Comparison of ENCODE assay signal across 25 cellular contexts in the genomic region with DNA sequence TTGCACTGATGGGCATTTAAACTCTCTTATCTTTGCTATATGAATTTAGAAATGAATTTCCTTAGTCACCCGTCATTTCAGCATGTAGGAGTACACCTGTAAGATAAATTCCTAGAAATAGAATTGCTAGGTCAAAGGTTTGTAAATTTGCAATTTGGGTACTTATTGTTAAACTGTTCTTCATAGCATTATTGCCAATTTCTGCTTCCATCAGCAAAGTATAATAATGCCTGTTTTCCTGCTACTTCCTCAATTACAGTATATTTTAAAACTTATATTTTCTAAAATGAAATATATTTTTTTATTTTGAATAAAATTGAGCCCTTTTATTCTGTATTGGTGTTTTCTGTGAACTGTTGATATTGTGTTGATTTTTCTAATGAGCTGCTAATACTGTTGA. TPM values are rescaled to one million over a fixed set of nuclear protein-coding genes. Genes with fewer than 3 reads are reported as not detected.
DNase-seq lines count a peak whose midpoint lies in the region; ATAC-seq, FAIRE-seq and TF ChIP-seq lines count a peak whose summit lies in the region.
"Had no signal": no experiment of that assay in that cellular context is flagged by ENCODE, and none has a peak within 500 bp of the region (broad histone marks: within the 10 kb centered on the region; RNA-seq: fewer than 3 reads in every experiment).

No MANE protein-coding gene starts in this region.

- H3K4me3 ChIP-seq in HepG2 (replicated peaks in 1 of 3; ENCODE audit: insufficient read depth in 1 of 3, low read depth in 2 of 3, low read length in 3 of 3) (no peak overlapping the region), right lobe of liver (no peak overlapping the region), K562 (no peak overlapping the region)
- H3K4me3 ChIP-seq: BLaER1 had no signal

- no peak for TF ChIP-seq EP300 in HepG2 (IDR thresholded peaks at IDR 0.05; ENCODE audit: low read depth in 2 of 2, low read length in 2 of 2)
- no peak for TF ChIP-seq EP300 in HepG2 (CRISPR knock-in tag; IDR thresholded peaks at IDR 0.05; ENCODE audit: borderline replicate concordance)
- TF ChIP-seq EP300 in K562 (IDR thresholded peaks at IDR 0.05; ENCODE audit: low read length), result no peak

- H2AFZ ChIP-seq in HepG2 (ENCODE audit: low read length) (no peak overlapping the region), K562 (ENCODE audit: low read depth, low read length) (no peak overlapping the region)

- H3K27me3 ChIP-seq in HepG2 (ENCODE audit: control insufficient read depth in 1 of 2, insufficient read depth in 2 of 2, low read length in 2 of 2), result no peaks in the 10 kb centered on the region; a peak in 2 of 5 replicates
- no peaks in the 10 kb centered on the region for H3K27me3 ChIP-seq in right lobe of liver
- no peaks in the 10 kb centered on the region for H3K27me3 ChIP-seq in K562 (ENCODE audit: control insufficient read depth in 2 of 2, insufficient read depth in 2 of 2, low read length in 2 of 2)
- H3K27me3 ChIP-seq: BE2C, BLaER1 had no signal

- H3K4me1 ChIP-seq in HepG2 (ENCODE audit: insufficient read depth, low read length) (peaks cover 25% of the 10 kb centered on the region), right lobe of liver (peaks cover 0 to 6% (median 0%) of the 10 kb centered on the region in 4 donors), K562 (replicated peaks in 1 of 2; ENCODE audit: control insufficient read depth in 2 of 2, insufficient read depth in 2 of 2, low read length in 2 of 2) (peaks cover 0 to 7% of the 10 kb centered on the region in 2 experiments; a peak in 2 of 5 replicates)
- H3K4me1 ChIP-seq: BE2C had no signal

- no peak for ATAC-seq in HepG2
- no peak for ATAC-seq in right lobe of liver
- ATAC-seq in K562, result no peak
- ATAC-seq in HG03196 (IDR thresholded peaks at IDR 0.05; ENCODE audit: unreplicated experiment), result no peak

- DNase-seq in HepG2 (ENCODE audit: low spot score) (no peak), right lobe of liver (no peak), K562 (ENCODE audit: extremely low read depth in 1 of 4, low spot score in 3 of 4) (no peak), NCI-H146 (lab: John Stamatoyannopoulos, UW) (no peak)
- DNase-seq: ACHN; BE2C; C1 segment of cervical spinal cord; CD4-positive, alpha-beta memory T cell; CD4-positive, CD25-positive, alpha-beta regulatory T cell; CD8-positive, alpha-beta memory T cell; COR-L47; DMS 273 treated with DMSO at 0.1 percent for 48 hours; DMS153; DMS53; DMS79; DND-41; EL; GDM1 had no signal

- 47% methylated on average over 1 of the region's 1 CpG for WGBS in HepG2 (ENCODE audit: low lambda C conversion rate)
- 79% methylated on average over 1 of the region's 1 CpG for WGBS in right lobe of liver (ENCODE audit: insufficient coverage, low coverage, low lambda C conversion rate, missing lambda C conversion rate)
- WGBS in K562 (ENCODE audit: insufficient coverage, low coverage, missing lambda C conversion rate), result 77% methylated on average over 1 of the region's 1 CpG

- in situ Hi-C loops in HepG2 (cut with HindIII; ENCODE audit: extremely low pct_ligation_motif_present, low pct_unique_long_range_greater_than_20kb) (no loop called here), K562 (cut with MboI) (no loop called here)

- H3K4me2 ChIP-seq in HepG2 (ENCODE audit: low read depth, low read length) (no peak overlapping the region), K562 (ENCODE audit: insufficient read depth, low read length) (no peak overlapping the region)
- H3K4me2 ChIP-seq: BLaER1 had no signal

- no peaks in the 10 kb centered on the region for H3K9me1 ChIP-seq in K562 (ENCODE audit: control insufficient read depth, insufficient read depth, low read length)

- H3K9me3 ChIP-seq in HepG2 (ENCODE audit: low read length), result peaks cover 9% of the 10 kb centered on the region
- H3K9me3 ChIP-seq in right lobe of liver, result no peaks in the 10 kb centered on the region
- peaks cover 16% of the 10 kb centered on the region for H3K9me3 ChIP-seq in K562 (replicated peaks; ENCODE audit: control insufficient read depth, insufficient read depth, low read depth, low read length)
- H3K9me3 ChIP-seq: BE2C had no signal

- CTCF ChIA-PET in HepG2 (lab: Yijun Ruan, JAX; ENCODE audit: low intra/inter-chr PET ratio, low total read pairs) (no interaction called here), K562 (lab: Yijun Ruan, JAX; ENCODE audit: low intra/inter-chr PET ratio) (no interaction called here)

- no peaks in the 10 kb centered on the region for H3K36me3 ChIP-seq in HepG2 (replicated peaks in 1 of 2; ENCODE audit: control insufficient read depth in 1 of 2, insufficient read depth in 2 of 2, low read length in 2 of 2)
- H3K36me3 ChIP-seq in right lobe of liver, result no peaks in the 10 kb centered on the region
- no peaks in the 10 kb centered on the region for H3K36me3 ChIP-seq in K562 (ENCODE audit: control insufficient read depth, insufficient read depth, low read length)
- H3K36me3 ChIP-seq: BE2C, BLaER1 had no signal

- intact Hi-C loops in HepG2 (cut with micrococcal nuclease; ENCODE audit: unreplicated experiment) (no loop called here), right lobe of liver (cut with DNase I) (no loop called here), K562 (cut with micrococcal nuclease) (loop anchor here (5.0 kb wide), 2 partner anchors 32 to 52 kb away; no protein-coding TSS in a partner anchor)

- BruUV-seq in HepG2 (replicated peaks; lab: Mats Ljungman, UMichigan) (no TSS peak), K562 (replicated peaks; lab: Mats Ljungman, UMichigan) (no TSS peak)

- H4K20me1 ChIP-seq in HepG2 (ENCODE audit: insufficient read depth, low read length) (no peaks in the 10 kb centered on the region), K562 (replicated peaks; ENCODE audit: control insufficient read depth, insufficient read depth, low read length) (no peaks in the 10 kb centered on the region)
- H4K20me1 ChIP-seq: BLaER1 had no signal

- TF ChIP-seq RAD21 in HepG2 (CRISPR knock-in tag; IDR thresholded peaks at IDR 0.05) (no peak), K562 (CRISPR knock-in tag; conservative IDR thresholded peaks at IDR 0.05 in 1 of 2, IDR thresholded peaks at IDR 0.05 in 1 of 2) (no peak)

- POLR2A ChIA-PET in HepG2 (lab: Yijun Ruan, JAX) (no interaction called here), K562 (lab: Yijun Ruan, JAX) (no interaction called here)

- FAIRE-seq in HepG2 (lab: Jason Lieb, UNC) (no peak), K562 (lab: Jason Lieb, UNC) (no peak)
- FAIRE-seq: GM12891, GM19239 had no signal

- TF ChIP-seq CTCF in HepG2 (CRISPR knock-in tag; IDR thresholded peaks at IDR 0.05) (no peak), right lobe of liver (IDR thresholded peaks at IDR 0.05) (no peak), K562 (IDR thresholded peaks at IDR 0.05 in 2 of 3, conservative IDR thresholded peaks at IDR 0.05 in 1 of 3; ENCODE audit: insufficient read depth in 2 of 3, low read depth in 1 of 3, low read length in 3 of 3) (no peak)

- H3K27ac ChIP-seq in HepG2 (ENCODE audit: extremely low read length, insufficient read depth, low read length) (no peak overlapping the region), right lobe of liver (no peak overlapping the region), K562 (ENCODE audit: extremely low read depth, low read depth, low read length) (no peak overlapping the region)
- H3K27ac ChIP-seq: 22Rv1, BLaER1 had no signal

- peaks cover 8% of the 10 kb centered on the region for H3K79me2 ChIP-seq in HepG2 (ENCODE audit: insufficient read depth, low read length)
- peaks cover 22% of the 10 kb centered on the region for H3K79me2 ChIP-seq in K562 (ENCODE audit: control insufficient read depth, insufficient read depth, low read length)

- TF ChIP-seq POLR2A in HepG2 (IDR thresholded peaks at IDR 0.05; ENCODE audit: insufficient read depth in 1 of 2, low read depth in 2 of 2, low read length in 2 of 2) (no peak), right lobe of liver (IDR thresholded peaks at IDR 0.05) (no peak), K562 (conservative IDR thresholded peaks at IDR 0.05) (no peak)

- H3K9ac ChIP-seq in HepG2 (ENCODE audit: insufficient read depth, low read depth, low read length) (no peak overlapping the region), K562 (ENCODE audit: insufficient read depth in 1 of 2, low read depth in 2 of 2, low read length in 2 of 2) (no peak overlapping the region)
- H3K9ac ChIP-seq: BLaER1 had no signal

RNA-seq across cellular contexts. Expression of a gene that starts 16.3 kb away (rescaled TPM):
- total RNA-seq in HepG2 (2016; rRNA removed; fragmentation: Illumina TruSeq; extraction: Trizol), result not detected in 2 replicates
- total RNA-seq in HepG2 (2016; cell fraction: cytosol; rRNA removed; fragmentation: Illumina TruSeq; extraction: Trizol; ENCODE audit: low read depth), result not detected in 2 replicates
- not detected in 2 replicates for total RNA-seq in HepG2 (2016; cell fraction: insoluble cytoplasmic fraction; rRNA removed; fragmentation: Illumina TruSeq; extraction: Trizol)
- total RNA-seq in HepG2 (2016; cell fraction: membrane; rRNA removed; fragmentation: Illumina TruSeq; extraction: Trizol), result not detected in 2 replicates
- total RNA-seq in HepG2 (2016; cell fraction: nucleus; rRNA removed; fragmentation: Illumina TruSeq; extraction: Trizol), result 0.09 TPM in 1 of 2 replicates, not detected in the other
- not detected in 2 replicates for polyA plus RNA-seq in HepG2 (2011; rRNA removed)
- polyA plus RNA-seq in HepG2 (2011; cell fraction: cytosol; rRNA removed), result not detected in 2 replicates
- polyA plus RNA-seq in HepG2 (2011; cell fraction: nucleus; rRNA removed), result 0.03 TPM in 1 of 2 replicates, not detected in the other
- polyA plus RNA-seq in HepG2 (2012), result not detected in 2 replicates
- not detected in 2 replicates for polyA plus RNA-seq in HepG2 (2016; cell fraction: cytosol; fragmentation: Illumina TruSeq; extraction: Trizol; ENCODE audit: low read depth)
- polyA plus RNA-seq in HepG2 (2016; cell fraction: insoluble cytoplasmic fraction; fragmentation: Illumina TruSeq; extraction: Trizol; ENCODE audit: low read depth), result not detected in 2 replicates
- polyA plus RNA-seq in HepG2 (2016; cell fraction: membrane; fragmentation: Illumina TruSeq; extraction: Trizol; ENCODE audit: low read depth), result not detected in 2 replicates
- polyA plus RNA-seq in HepG2 (2016; cell fraction: nucleus; fragmentation: Illumina TruSeq; extraction: Trizol; ENCODE audit: insufficient read depth, low read depth), result not detected in 2 replicates
- polyA minus RNA-seq in HepG2 (2011; rRNA and poly(A)+ RNA removed; ENCODE audit: low replicate concordance), result 0.02 and 0.23 TPM in 2 replicates
- polyA minus RNA-seq in HepG2 (2011; cell fraction: cytosol; rRNA and poly(A)+ RNA removed), result not detected in 2 replicates
- polyA minus RNA-seq in HepG2 (2011; cell fraction: nucleus; rRNA and poly(A)+ RNA removed), result 0.37 TPM in 1 of 2 replicates, not detected in the other
- under 1 TPM in 5 of 6 experiments, not detected in 1; 0.07 to 0.19 (median 0.17) TPM for total RNA-seq in right lobe of liver
- 13.3 and 24.4 TPM in 2 replicates for total RNA-seq in K562 (2011; cell fraction: chromatin; rRNA removed; ENCODE audit: low replicate concordance)
- 6.2 and 7.6 TPM in 2 replicates for total RNA-seq in K562 (2011; cell fraction: nucleolus; rRNA removed)
- total RNA-seq in K562 (2011; cell fraction: nucleoplasm; rRNA removed), result 10.5 and 17.4 TPM in 2 replicates
- 3.0 and 3.3 TPM in 2 replicates for total RNA-seq in K562 (2014; rRNA removed)
- total RNA-seq in K562 (2014; rRNA removed; fragmentation: Illumina TruSeq; extraction: Trizol), result 2.9 and 3.4 TPM in 2 replicates
- 3.0 TPM in 2 replicates for total RNA-seq in K562 (2015; rRNA removed; fragmentation: Illumina TruSeq; extraction: Trizol)
- total RNA-seq in K562 (2021), result 2.1 and 3.2 TPM in 2 replicates
- polyA plus RNA-seq in K562 (2011; rRNA removed), result 4.1 and 4.9 TPM in 2 replicates
- polyA plus RNA-seq in K562 (2011; cell fraction: cytosol; rRNA removed), result 0.98 and 1.7 TPM in 2 replicates
- 10.3 and 11.7 TPM in 2 replicates for polyA plus RNA-seq in K562 (2011; cell fraction: nucleus; rRNA removed)
- 1.8 and 5.4 TPM in 2 replicates for polyA plus RNA-seq in K562 (2012)
- 1.7 and 1.9 TPM in 2 replicates for polyA plus RNA-seq in K562 (2014; fragmentation: Illumina TruSeq; extraction: Trizol)
- polyA plus RNA-seq in K562 (2014; fragmentation: Nextera tagmentation; extraction: Ambion mirVana), result under 1 TPM; 0.56 to 0.96 TPM
- polyA plus RNA-seq in K562 (2014; rRNA removed), result 3.9 and 4.2 TPM in 2 replicates
- polyA minus RNA-seq in K562 (2011; rRNA and poly(A)+ RNA removed), result 5.9 and 7.3 TPM in 2 replicates
- 3.1 and 5.7 TPM in 2 replicates for polyA minus RNA-seq in K562 (2011; cell fraction: cytosol; rRNA and poly(A)+ RNA removed)
- 6.2 and 8.6 TPM in 2 replicates for polyA minus RNA-seq in K562 (2011; cell fraction: nucleus; rRNA and poly(A)+ RNA removed)
- total RNA-seq: A673 had no signal
- polyA plus RNA-seq: AG04450 had no signal
